22 cellular contexts compared by ENCODE assay signal in the genomic region with DNA sequence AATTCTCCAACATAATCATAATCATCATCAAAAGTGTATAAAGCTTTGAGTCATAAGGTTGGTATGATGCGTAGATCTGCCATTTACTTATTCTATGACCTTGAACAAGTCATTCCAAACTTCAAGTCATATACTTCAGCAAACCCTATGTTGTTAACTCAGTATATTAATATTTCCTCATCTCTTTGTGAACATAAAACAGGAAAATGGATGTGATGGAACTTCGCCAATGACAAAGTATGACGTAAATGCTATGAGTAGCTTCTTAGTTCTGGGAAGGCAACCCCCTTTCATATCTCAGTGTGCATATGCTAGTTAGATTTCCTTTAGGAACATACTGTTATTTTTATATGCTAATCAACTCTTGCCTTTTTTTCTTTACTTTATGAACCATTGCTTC.
A peak's percentile ranks its signal among the peaks of the same experiment; 100 is the strongest.
DNase-seq lines count a peak whose midpoint lies in the region; ATAC-seq, FAIRE-seq and TF ChIP-seq lines count a peak whose summit lies in the region.
"Had no signal": no experiment of that assay in that cellular context is flagged by ENCODE, and none has a peak within 500 bp of the region (broad histone marks: within the 10 kb centered on the region; RNA-seq: fewer than 3 reads in every experiment).

No MANE protein-coding gene starts in this region.

- TF ChIP-seq EP300 in A549 (IDR thresholded peaks at IDR 0.05) = no peak
- no peak for TF ChIP-seq EP300 in gastroesophageal sphincter (IDR thresholded peaks at IDR 0.05)

- CTCF ChIA-PET in A549 (lab: Yijun Ruan, JAX) = interaction anchor here (2.5 kb wide), 1 partner anchor 248 kb away, joined by 12 read pairs; no protein-coding TSS in a partner anchor

- peak in 1 of 2 experiments; percentile 62 for DNase-seq in A549 (ENCODE audit: low read depth in 1 of 2, low spot score in 1 of 2)
- DNase-seq in HS-5 (ENCODE audit: low read depth) = peak; percentile 96
- DNase-seq in astrocyte of the hippocampus (ENCODE audit: low read depth, low spot score) = peak; percentile 14
- DNase-seq in fibroblast of the aortic adventitia (ENCODE audit: low read depth) = peak; percentile 94
- no peak for DNase-seq in glutamatergic neuron
- no peak for DNase-seq in NCI-H1436 (lab: John Stamatoyannopoulos, UW)
- DNase-seq: 8988T; anterior cingulate cortex; CD8-positive, alpha-beta memory T cell; head of caudate nucleus; NCI-H748 treated with DMSO at 0.1 percent for 48 hours; upper lobe of left lung had no signal

- H3K27ac ChIP-seq in A549 = peak overlapping the region in 1 of 2 experiments; percentile 63; a peak in 3 of 6 replicates
- H3K27ac ChIP-seq in gastroesophageal sphincter = no peak overlapping the region
- H3K27ac ChIP-seq: upper lobe of left lung had no signal

- TF ChIP-seq POLR2A in A549 (IDR thresholded peaks at IDR 0.05; ENCODE audit: low read length) = no peak
- TF ChIP-seq POLR2A in gastroesophageal sphincter (IDR thresholded peaks at IDR 0.05) = no peak

- H3K27ac Mint-ChIP-seq in glutamatergic neuron (ENCODE audit: unreplicated experiment) = no peak overlapping the region
- H3K27ac Mint-ChIP-seq: activated T-helper 2 cell treated with anti-CD3 and anti-CD28 coated beads, Interferon-gamma antibody, Interleukin-2, Interleukin-4, amounts not matched to agents 10 μg/mL and 5 μg/mL and 100 μg/mL, durations not matched to agents 14 hours and 24 hours and 36 hours; CD8-positive, alpha-beta memory T cell; stimulated activated effector memory CD8-positive, alpha-beta T cell treated with anti-CD3 and anti-CD28 coated beads, Interleukin-12 subunit alpha, Interleukin-12 subunit beta, amount 100 ng/mL, for 72 hours; WTC11 had no signal

- no peaks in the 10 kb centered on the region for H3K27me3 ChIP-seq in gastroesophageal sphincter
- H3K27me3 ChIP-seq: upper lobe of left lung had no signal

- no peaks in the 10 kb centered on the region for H3K36me3 ChIP-seq in gastroesophageal sphincter
- H3K36me3 ChIP-seq: upper lobe of left lung had no signal

- no peak for TF ChIP-seq RAD21 in A549 (conservative IDR thresholded peaks at IDR 0.05 in 1 of 2, IDR thresholded peaks at IDR 0.05 in 1 of 2)

- TF ChIP-seq CTCF in A549 (IDR thresholded peaks at IDR 0.05) (no peak), fibroblast of the aortic adventitia (IDR thresholded peaks at IDR 0.05; ENCODE audit: insufficient read depth, low read length) (no peak), glutamatergic neuron (IDR thresholded peaks at IDR 0.05; ENCODE audit: partially characterized antibody, unreplicated experiment) (no peak), gastroesophageal sphincter (IDR thresholded peaks at IDR 0.05) (no peak)

- no peaks in the 10 kb centered on the region for H3K9me3 Mint-ChIP-seq in glutamatergic neuron (ENCODE audit: unreplicated experiment)
- H3K9me3 Mint-ChIP-seq: activated T-helper 2 cell treated with anti-CD3 and anti-CD28 coated beads, Interferon-gamma antibody, Interleukin-2, Interleukin-4, amounts not matched to agents 10 μg/mL and 5 μg/mL and 100 μg/mL, durations not matched to agents 14 hours and 24 hours and 36 hours; stimulated activated effector memory CD8-positive, alpha-beta T cell treated with anti-CD3 and anti-CD28 coated beads, Interleukin-12 subunit alpha, Interleukin-12 subunit beta, amount 100 ng/mL, for 72 hours had no signal

- H3K4me1 Mint-ChIP-seq in glutamatergic neuron (ENCODE audit: low read depth, unreplicated experiment) = peaks cover 6% of the 10 kb centered on the region
- H3K4me1 Mint-ChIP-seq: CD8-positive, alpha-beta memory T cell; stimulated activated effector memory CD8-positive, alpha-beta T cell treated with anti-CD3 and anti-CD28 coated beads, Interleukin-12 subunit alpha, Interleukin-12 subunit beta, amount 100 ng/mL, for 72 hours; WTC11 had no signal

- peaks cover 26% of the 10 kb centered on the region for H3K4me1 ChIP-seq in A549
- H3K4me1 ChIP-seq in gastroesophageal sphincter = peaks cover 0 to 19% (median 2%) of the 10 kb centered on the region in 3 donors

- H3K4me3 ChIP-seq in A549 (no peak overlapping the region), fibroblast of the aortic adventitia (ENCODE audit: low read depth, low read length) (no peak overlapping the region), gastroesophageal sphincter (no peak overlapping the region)
- H3K4me3 ChIP-seq: smooth muscle cell, upper lobe of left lung had no signal

- peak overlapping the region; percentile 9 for H3K4me2 ChIP-seq in A549
- H3K4me2 ChIP-seq: smooth muscle cell had no signal

- no peak for FAIRE-seq in A549 (lab: Jason Lieb, UNC)
- FAIRE-seq: G401.6, GM12892, H1 had no signal

- no peak overlapping the region for H3K4me3 Mint-ChIP-seq in glutamatergic neuron (ENCODE audit: unreplicated experiment)
- H3K4me3 Mint-ChIP-seq: CD8-positive, alpha-beta memory T cell; stimulated activated effector memory CD8-positive, alpha-beta T cell treated with anti-CD3 and anti-CD28 coated beads, Interleukin-12 subunit alpha, Interleukin-12 subunit beta, amount 100 ng/mL, for 72 hours; WTC11 had no signal

- WGBS in A549 (ENCODE audit: missing lambda C conversion rate) = 22% methylated on average over 3 of the region's 3 CpGs
- WGBS in gastroesophageal sphincter (ENCODE audit: low coverage in 1 of 2), 2 donors = 54 to 58% methylated on average over 3 of the region's 3 CpGs

- H3K27me3 Mint-ChIP-seq in glutamatergic neuron (ENCODE audit: unreplicated experiment) = no peaks in the 10 kb centered on the region
- H3K27me3 Mint-ChIP-seq: CD8-positive, alpha-beta memory T cell had no signal

- ATAC-seq in A549 (peak in 1 of 2 experiments; percentile 42; a peak in 3 of 6 replicates), gastroesophageal sphincter (no peak), HG03469 (IDR thresholded peaks at IDR 0.05; ENCODE audit: unreplicated experiment) (no peak)
- ATAC-seq: Panc1; stimulated activated effector memory CD8-positive, alpha-beta T cell treated with anti-CD3 and anti-CD28 coated beads, Interleukin-12 subunit alpha, Interleukin-12 subunit beta, amount 100 ng/mL, for 72 hours; WTC11 had no signal

- POLR2A ChIA-PET in A549 (lab: Yijun Ruan, JAX) = no interaction called here

- no peaks in the 10 kb centered on the region for H3K36me3 Mint-ChIP-seq in glutamatergic neuron (ENCODE audit: unreplicated experiment)
- H3K36me3 Mint-ChIP-seq: stimulated activated effector memory CD8-positive, alpha-beta T cell treated with anti-CD3 and anti-CD28 coated beads, Interleukin-12 subunit alpha, Interleukin-12 subunit beta, amount 100 ng/mL, for 72 hours had no signal

- H3K9me3 ChIP-seq in A549 = no peaks in the 10 kb centered on the region
- H3K9me3 ChIP-seq in gastroesophageal sphincter = no peaks in the 10 kb centered on the region
- H3K9me3 ChIP-seq: upper lobe of left lung had no signal

TF ChIP-seq in A549, 52 proteins besides CTCF, POLR2A, EP300 and RAD21:
- TF ChIP-seq, protein P1, sequence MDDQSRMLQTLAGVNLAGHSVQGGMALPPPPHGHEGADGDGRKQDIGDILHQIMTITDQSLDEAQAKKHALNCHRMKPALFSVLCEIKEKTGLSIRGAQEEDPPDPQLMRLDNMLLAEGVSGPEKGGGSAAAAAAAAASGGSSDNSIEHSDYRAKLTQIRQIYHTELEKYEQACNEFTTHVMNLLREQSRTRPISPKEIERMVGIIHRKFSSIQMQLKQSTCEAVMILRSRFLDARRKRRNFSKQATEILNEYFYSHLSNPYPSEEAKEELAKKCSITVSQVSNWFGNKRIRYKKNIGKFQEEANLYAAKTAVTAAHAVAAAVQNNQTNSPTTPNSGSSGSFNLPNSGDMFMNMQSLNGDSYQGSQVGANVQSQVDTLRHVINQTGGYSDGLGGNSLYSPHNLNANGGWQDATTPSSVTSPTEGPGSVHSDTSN (IDR thresholded peaks at IDR 0.05) = no peak
- TF ChIP-seq FOSL2 (IDR thresholded peaks at IDR 0.05) = 0 out of 2 replicates have a peak, but pooled peaks have one; percentile 10
- TF ChIP-seq FOSL2 (CRISPR knock-in tag; IDR thresholded peaks at IDR 0.05) = no peak
- 0 out of 4 replicates have a peak, but pooled peaks of 1 of the 2 experiments have one; percentile 15 for TF ChIP-seq CEBPB (IDR thresholded peaks at IDR 0.05)
- no peak for TF ChIP-seq FOSB (CRISPR knock-in tag; IDR thresholded peaks at IDR 0.05)
- peak; percentile 27; the same call in 1 of the 2 replicates for TF ChIP-seq JUNB (IDR thresholded peaks at IDR 0.05)

Comparison
In these comparisons a context has a peak if more than half of its experiments do, and no peak if none do; other contexts are left out.
1. DNase-seq: peak in HS-5 (single experiment), astrocyte of the hippocampus (single experiment) and fibroblast of the aortic adventitia (single experiment); none in glutamatergic neuron (single experiment) and NCI-H1436 (single experiment).